ENCODE assay signal across 8 cellular contexts in genomic region chr16:24516900-24517669, GRCh38. TPM values are rescaled to one million over a fixed set of nuclear protein-coding genes. Genes with fewer than 3 reads are reported as not detected.
DNase-seq lines count a peak whose midpoint lies in the region; ATAC-seq, FAIRE-seq and TF ChIP-seq lines count a peak whose summit lies in the region.

No MANE protein-coding gene starts in this region.

- H3K36me3 ChIP-seq in SK-N-SH (replicated peaks in 1 of 2; ENCODE audit: control insufficient read depth in 1 of 2, insufficient read depth in 2 of 2, low read length in 1 of 2) = no peaks in the 10 kb centered on the region
- H3K36me3 ChIP-seq in osteoblast (ENCODE audit: insufficient read depth, low read length) = no peaks in the 10 kb centered on the region
- H3K36me3 ChIP-seq in suprapubic skin = no peaks in the 10 kb centered on the region

- no peak for TF ChIP-seq POLR2A in suprapubic skin (IDR thresholded peaks at IDR 0.05)

- H4K20me1 ChIP-seq in SK-N-SH (ENCODE audit: insufficient read depth) = no peaks in the 10 kb centered on the region
- no peaks in the 10 kb centered on the region for H4K20me1 ChIP-seq in osteoblast (ENCODE audit: insufficient read depth, low read length)

- H2AFZ ChIP-seq in SK-N-SH (ENCODE audit: low read depth) (peak overlapping the region; percentile 89), osteoblast (ENCODE audit: low read length) (peak overlapping the region; percentile 84)

- POLR2A ChIA-PET in SK-N-SH (lab: Yijun Ruan, JAX) = interaction anchor here (1.0 kb wide), 1 partner anchor 22 kb away, joined by 5 read pairs; the partner anchor contains the start of gene RBBP6

- H3K27me3 ChIP-seq in SK-N-SH (ENCODE audit: insufficient read depth) = no peaks in the 10 kb centered on the region
- H3K27me3 ChIP-seq in osteoblast (ENCODE audit: insufficient read depth, low read length) = peaks cover 3% of the 10 kb centered on the region
- no peaks in the 10 kb centered on the region for H3K27me3 ChIP-seq in suprapubic skin

- no peak for FAIRE-seq in frontal cortex (lab: Jason Lieb, UNC)

- H3K27ac ChIP-seq in SK-N-SH (ENCODE audit: low read depth in 2 of 2, low read length in 1 of 2) (no peak overlapping the region), osteoblast (ENCODE audit: low read depth, low read length) (peak overlapping the region; percentile 48), suprapubic skin (no peak overlapping the region)

- H3K9me2 ChIP-seq in SK-N-SH = no peaks in the 10 kb centered on the region

- TF ChIP-seq RAD21 in SK-N-SH (IDR thresholded peaks at IDR 0.05; ENCODE audit: low read length) = peak; percentile 91

- no peak for ATAC-seq in HG03565 (IDR thresholded peaks at IDR 0.05; ENCODE audit: unreplicated experiment)

- no peaks in the 10 kb centered on the region for H3K79me2 ChIP-seq in SK-N-SH (ENCODE audit: insufficient read depth)
- H3K79me2 ChIP-seq in osteoblast (ENCODE audit: insufficient read depth, low read length) = no peaks in the 10 kb centered on the region

- H3K9me3 ChIP-seq in SK-N-SH (no peaks in the 10 kb centered on the region), osteoblast (ENCODE audit: low read depth, low read length) (no peaks in the 10 kb centered on the region), suprapubic skin (no peaks in the 10 kb centered on the region)

- DNase-seq in Daoy (ENCODE audit: low read depth) = peak; percentile 70
- peak; percentile 81 for DNase-seq in MV-4-11 (lab: John Stamatoyannopoulos, UW)
- peak; percentile 71 for DNase-seq in SK-N-SH
- DNase-seq in activated naive CD4-positive, alpha-beta T cell treated with Interleukin-2 at 50 U/mL for 16 hours = peak; percentile 75
- peak; percentile 22 to 67 for DNase-seq in frontal cortex (ENCODE audit: low spot score in 2 of 2)
- DNase-seq in osteoblast (ENCODE audit: insufficient read length, low spot score, missing footprints) = peak; percentile 86
- peak; percentile 86 to 87 for DNase-seq in suprapubic skin (ENCODE audit: low spot score in 2 of 2)

- H3K4me1 ChIP-seq in SK-N-SH (ENCODE audit: control insufficient read depth in 1 of 2, insufficient read depth in 2 of 2, low read depth in 1 of 2, low read length in 1 of 2) (no peaks in the 10 kb centered on the region), osteoblast (ENCODE audit: insufficient read depth, low read length) (no peaks in the 10 kb centered on the region), suprapubic skin (no peaks in the 10 kb centered on the region)

- peak; percentile 92 for TF ChIP-seq CTCF in SK-N-SH (IDR thresholded peaks at IDR 0.05)
- peak; percentile 97 for TF ChIP-seq CTCF in osteoblast (IDR thresholded peaks at IDR 0.05; ENCODE audit: extremely low read depth, low read depth, low read length)
- TF ChIP-seq CTCF in suprapubic skin (IDR thresholded peaks at IDR 0.05) = peak; percentile 81 to 88

- H3K4me2 ChIP-seq in SK-N-SH (0 out of 2 replicates have a peak overlapping the region, but pooled peaks have one; percentile 8), osteoblast (ENCODE audit: insufficient read depth, low read length) (peak overlapping the region; percentile 81)

- H3K9ac ChIP-seq in SK-N-SH = no peak overlapping the region

- no peaks in the 10 kb centered on the region for H3F3A ChIP-seq in SK-N-SH (replicated peaks; ENCODE audit: insufficient read depth)

- CTCF ChIA-PET in SK-N-SH (lab: Yijun Ruan, JAX) = interaction anchor here (0.6 to 5.7 kb wide), 45 partner anchors 9 to 531 kb away, joined by 3 to 46 read pairs (median 4); partner anchors contain the start of gene RBBP6

- WGBS in SK-N-SH (ENCODE audit: low lambda C conversion rate) = 36% methylated on average over 20 of the region's 20 CpGs
- 34% methylated on average over 20 of the region's 20 CpGs for WGBS in suprapubic skin

- H3K4me3 ChIP-seq in SK-N-SH (ENCODE audit: low read depth in 2 of 2, low read length in 1 of 2) (peak overlapping the region in 1 of 2 experiments; percentile 54; a peak in 1 of 4 replicates), osteoblast (ENCODE audit: insufficient read depth, low read length) (peak overlapping the region; percentile 65), suprapubic skin (no peak overlapping the region)

- TF ChIP-seq EP300 in SK-N-SH (IDR thresholded peaks at IDR 0.05; ENCODE audit: borderline replicate concordance in 1 of 2, low read depth in 1 of 2, low read length in 1 of 2) = no peak
- TF ChIP-seq EP300 in suprapubic skin (IDR thresholded peaks at IDR 0.05) = no peak

TF ChIP-seq in SK-N-SH, 30 proteins besides CTCF, POLR2A, EP300 and RAD21:
- TF ChIP-seq RXRA (IDR thresholded peaks at IDR 0.05; ENCODE audit: borderline replicate concordance, low read depth) (no peak), MXI1 (IDR thresholded peaks at IDR 0.05; ENCODE audit: low read depth, low read length) (peak; percentile 34; the same call in 1 of the 2 replicates), NRF1 (IDR thresholded peaks at IDR 0.05; ENCODE audit: low read depth, low read length) (no peak), RCOR1 (IDR thresholded peaks at IDR 0.05; ENCODE audit: low read length) (no peak; the same call in 1 of the 2 replicates), EZH2phosphoT487 (IDR thresholded peaks at IDR 0.05; ENCODE audit: borderline replicate concordance, low read depth) (no peak), SMC3 (IDR thresholded peaks at IDR 0.05; ENCODE audit: low read depth, low read length) (peak; percentile 77), SIN3A (IDR thresholded peaks at IDR 0.05; ENCODE audit: borderline replicate concordance, low read depth, low read length) (0 out of 2 replicates have a peak, but pooled peaks have one; percentile 20), FOSL2 (IDR thresholded peaks at IDR 0.05; ENCODE audit: borderline replicate concordance, low read depth) (no peak), GATA2 (CRISPR knock-in tag; IDR thresholded peaks at IDR 0.05) (no peak), USF1 (IDR thresholded peaks at IDR 0.05; ENCODE audit: borderline replicate concordance, low read depth) (no peak)

RNA-seq across cellular contexts. Expression of gene RBBP6, which starts 22.3 kb away (rescaled TPM):
- 16.2 and 39.3 TPM in 2 replicates for total RNA-seq in Daoy (2014; rRNA removed; shearing (Covaris generic))
- 15.1 and 21.8 TPM in 2 replicates for polyA plus RNA-seq in SK-N-SH (2012; rRNA removed)
- polyA plus RNA-seq in SK-N-SH (2012; cell fraction: cytosol; rRNA removed) = 15.1 and 19.6 TPM in 2 replicates
- polyA plus RNA-seq in SK-N-SH (2012; cell fraction: nucleus; rRNA removed) = 66.0 and 69.7 TPM in 2 replicates
- total RNA-seq in frontal cortex = 35.5 TPM
- 26.5 and 31.5 TPM in 2 replicates for total RNA-seq in osteoblast
- 100 to 1,000 TPM in 2 of 4 donors, 10 to 100 TPM in 2; 45.6 to 147 (median 101) TPM for total RNA-seq in suprapubic skin
